ENCODE assay signal across 22 cellular contexts in the genomic region with DNA sequence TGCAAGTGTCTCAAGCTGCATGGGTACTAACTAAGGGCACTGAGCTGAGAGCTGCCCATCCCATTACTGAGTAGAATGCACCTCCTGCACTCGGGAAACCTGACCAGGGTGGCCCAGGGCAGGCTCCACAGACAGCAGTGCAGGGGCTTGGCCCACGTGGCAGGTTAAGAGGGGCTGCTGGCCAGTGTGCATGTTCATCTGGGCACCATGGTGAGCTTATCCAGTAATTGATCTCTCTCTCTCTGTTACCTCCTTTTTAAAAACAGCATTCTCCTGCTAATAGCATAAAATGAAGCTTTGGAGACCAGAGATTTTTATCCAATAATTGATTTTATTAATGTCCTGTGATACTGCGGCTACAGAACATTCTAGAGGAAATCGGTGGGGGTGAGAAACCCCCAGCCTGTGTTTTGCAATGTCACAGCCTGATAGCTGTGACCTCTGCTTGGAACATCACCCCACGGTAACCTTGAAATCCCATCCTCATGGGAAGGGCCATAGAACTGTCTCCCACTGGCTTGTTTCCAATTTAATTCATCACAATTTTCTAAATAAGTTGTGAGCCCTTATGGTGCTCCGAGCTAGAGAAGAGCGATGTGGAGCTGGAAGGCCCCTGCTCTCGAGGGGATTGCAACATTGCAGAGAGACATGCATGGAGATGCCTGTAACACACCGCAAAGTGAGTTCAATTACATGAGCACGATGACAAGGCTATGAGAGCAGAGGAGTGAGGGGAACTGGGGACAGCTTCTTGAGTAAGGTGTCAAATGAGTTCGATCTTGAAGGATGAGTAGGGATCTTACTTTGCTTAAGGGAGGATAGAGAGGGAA.
"Had no signal": no experiment of that assay in that cellular context is flagged by ENCODE, and none has a peak within 500 bp of the region (broad histone marks: within the 10 kb centered on the region; RNA-seq: fewer than 3 reads in every experiment).

No MANE protein-coding gene starts in this region.

- DNase-seq: activated CD4-positive, alpha-beta T cell treated with anti-CD3 and anti-CD28 coated beads, Interleukin-2, amount 10 ng/mL, durations not matched to agents 24 days and 14 days; activated CD4-positive, alpha-beta T cell treated with anti-CD3 and anti-CD28 coated beads, Interleukin-2, amount 50 U/mL, for 4 hours; activated CD8-positive, alpha-beta T cell treated with anti-CD3 and anti-CD28 coated beads, Interleukin-2, amount 10 ng/mL, durations not matched to agents 7 days and 5 days; activated gamma-delta T cell; activated naive CD4-positive, alpha-beta T cell treated with Interleukin-2 at 50 U/mL for 16 hours; activated T-cell treated with anti-CD3 and anti-CD28 coated beads, Interleukin-2, amount 50 U/mL, for 24 hours; amniotic stem cell; aorta; brain microvascular endothelial cell; central memory CD4-positive, alpha-beta T cell; MM.1S; MV-4-11; NCI-H1092 treated with DMSO at 0.1 percent for 48 hours; NCI-H1417; NCI-H146; NCI-H1930; NCI-H2081 treated with DMSO at 0.1 percent for 48 hours; NCI-H345; NCI-H524 treated with DMSO at 0.1 percent for 48 hours; SIG-M5 had no signal

- H3K27me3 ChIP-seq: brain microvascular endothelial cell had no signal

- H3K27ac ChIP-seq: brain microvascular endothelial cell, KMS-11 had no signal

- ATAC-seq: activated CD8-positive, alpha-beta T cell treated with anti-CD3 and anti-CD28 coated beads, Interleukin-2, amount 10 ng/mL, durations not matched to agents 7 days and 5 days; Panc1 had no signal

- H3K36me3 ChIP-seq: brain microvascular endothelial cell had no signal
